10 cellular contexts compared by ENCODE assay signal in the genomic region with DNA sequence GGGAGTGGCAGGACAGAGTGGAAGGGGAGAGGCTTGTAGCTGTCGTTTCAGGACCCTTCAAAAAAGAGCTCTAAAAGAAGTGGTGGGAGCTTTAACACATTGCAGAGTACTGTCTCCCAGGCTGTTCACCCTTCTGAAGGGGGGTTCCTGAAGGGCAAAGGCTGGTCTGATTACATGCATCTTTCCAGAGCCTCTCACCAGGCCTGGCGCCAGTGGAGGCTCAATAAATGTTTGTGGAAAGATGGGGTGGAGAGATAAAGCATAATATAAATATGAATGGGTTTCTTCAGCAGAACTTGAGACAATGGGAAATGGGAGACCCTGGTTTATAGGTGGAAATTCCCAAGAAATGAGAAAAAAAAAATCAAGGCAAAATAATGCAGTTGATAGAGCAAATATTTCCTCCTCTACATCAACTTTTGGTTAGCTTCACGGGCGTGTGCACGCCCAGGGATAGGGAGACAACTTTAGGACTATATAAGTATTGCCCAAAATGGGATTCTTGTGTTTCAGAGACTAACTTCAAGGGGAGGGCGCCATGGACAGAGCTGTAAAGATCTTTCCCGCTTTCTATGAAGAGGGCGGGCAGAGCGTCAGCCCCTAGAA. TPM values are rescaled to one million over a fixed set of nuclear protein-coding genes. Genes with fewer than 3 reads are reported as not detected.
DNase-seq lines count a peak whose midpoint lies in the region; ATAC-seq and TF ChIP-seq lines count a peak whose summit lies in the region.
"Had no signal": no experiment of that assay in that cellular context is flagged by ENCODE, and none has a peak within 500 bp of the region (broad histone marks: within the 10 kb centered on the region; RNA-seq: fewer than 3 reads in every experiment).

No MANE protein-coding gene starts in this region.

- ATAC-seq in WTC11 (no peak), HG02970 (IDR thresholded peaks at IDR 0.05; ENCODE audit: low FRiP score, unreplicated experiment) (no peak), GM19395 (IDR thresholded peaks at IDR 0.05; ENCODE audit: unreplicated experiment) (no peak)

- H3K36me3 Mint-ChIP-seq in activated naive CD4-positive, alpha-beta T cell treated with anti-CD3 and anti-CD28 coated beads for 36 hours (ENCODE audit: low read depth): peaks cover 41% of the 10 kb centered on the region
- peaks cover 36% of the 10 kb centered on the region for H3K36me3 Mint-ChIP-seq in WTC11

- H3K27me3 Mint-ChIP-seq in activated naive CD4-positive, alpha-beta T cell treated with anti-CD3 and anti-CD28 coated beads for 36 hours (ENCODE audit: low read depth): peaks cover 9% of the 10 kb centered on the region
- peaks cover 38% of the 10 kb centered on the region for H3K27me3 Mint-ChIP-seq in WTC11 (ENCODE audit: low read depth)

- no peak for TF ChIP-seq RAD21 in liver (IDR thresholded peaks at IDR 0.05)

- TF ChIP-seq POLR2A in stomach (IDR thresholded peaks at IDR 0.05): no peak

- no peaks in the 10 kb centered on the region for H3K9me3 ChIP-seq in liver (ENCODE audit: control insufficient read depth in 4 of 4, low read length in 3 of 4)
- no peaks in the 10 kb centered on the region for H3K9me3 ChIP-seq in stomach
- H3K9me3 ChIP-seq: gastroesophageal sphincter had no signal

- WGBS in liver: 38% methylated on average over 9 of the region's 9 CpGs
- WGBS in stomach, 5 donors: 28 to 46% (median 37%) methylated on average over 9 of the region's 9 CpGs

- H3K9ac ChIP-seq in liver (ENCODE audit: low read depth in 1 of 2, low read length in 2 of 2): no peak overlapping the region

- DNase-seq in activated naive CD4-positive, alpha-beta T cell treated with anti-CD3 and anti-CD28 coated beads for 36 hours: no peak
- no peak for DNase-seq in activated naive CD4-positive, alpha-beta T cell treated with anti-CD3 and anti-CD28 coated beads, Interleukin-2, amount 50 U/mL, for 16 hours
- DNase-seq in WTC11 (ENCODE audit: low spot score): no peak
- no peak for DNase-seq in stomach
- DNase-seq in C1 segment of cervical spinal cord (lab: John Stamatoyannopoulos, UW): no peak

- no peak for TF ChIP-seq EP300 in stomach (IDR thresholded peaks at IDR 0.05)

- no peak for TF ChIP-seq CTCF in WTC11 (IDR thresholded peaks at IDR 0.05)
- TF ChIP-seq CTCF in liver (IDR thresholded peaks at IDR 0.05; ENCODE audit: low read depth, low read length, missing input control): no peak
- no peak for TF ChIP-seq CTCF in stomach (IDR thresholded peaks at IDR 0.05)

- POLR2A ChIA-PET in WTC11 (lab: Charles Lee): interaction anchor here (0.6 to 1.1 kb wide), 6 partner anchors 8 to 1263 kb away, joined by 3 to 10 read pairs (median 4); no protein-coding TSS in a partner anchor

- intact Hi-C loops in activated naive CD4-positive, alpha-beta T cell treated with anti-CD3 and anti-CD28 coated beads for 36 hours (cut with micrococcal nuclease): loop anchor here (1.0 to 10.0 kb wide), 14 partner anchors 18 to 1764 kb away; a partner anchor contains a TSS
- intact Hi-C loops in stomach (cut with DNase I; ENCODE audit: low total_unique reads): no loop called here

- H3K4me3 ChIP-seq in liver (ENCODE audit: low read depth in 1 of 3, low read length in 3 of 3) (no peak overlapping the region), stomach (peak overlapping the region in 3 of 4 donors; percentile 83 to 99 (median 99))

- H3K27ac Mint-ChIP-seq in activated naive CD4-positive, alpha-beta T cell treated with anti-CD3 and anti-CD28 coated beads for 36 hours: peak overlapping the region; percentile 100
- no peak overlapping the region for H3K27ac Mint-ChIP-seq in WTC11

- peaks cover 8 to 26% (median 12%) of the 10 kb centered on the region in 4 donors for H3K27me3 ChIP-seq in liver (ENCODE audit: control insufficient read depth in 4 of 4, insufficient read depth in 4 of 4, low read length in 3 of 4)
- peaks cover 29 to 51% (median 44%) of the 10 kb centered on the region in 3 donors for H3K27me3 ChIP-seq in stomach

- CTCF ChIA-PET in activated naive CD4-positive, alpha-beta T cell treated with anti-CD3 and anti-CD28 coated beads for 36 hours (lab: Charles Lee): no interaction called here
- CTCF ChIA-PET in WTC11 (lab: Charles Lee): interaction anchor here (0.5 to 6.1 kb wide), 20 partner anchors 8 to 1674 kb away, joined by 3 to 43 read pairs (median 3); no protein-coding TSS in a partner anchor

- H3K36me3 ChIP-seq in liver (ENCODE audit: control insufficient read depth in 4 of 4, insufficient read depth in 3 of 4, low read depth in 1 of 4, low read length in 3 of 4): peaks cover 0 to 10% (median 6%) of the 10 kb centered on the region in 4 donors
- peaks cover 0 to 29% (median 25%) of the 10 kb centered on the region in 4 donors for H3K36me3 ChIP-seq in stomach

- H3K4me1 ChIP-seq in liver (ENCODE audit: control insufficient read depth in 4 of 4, insufficient read depth in 4 of 4, low read length in 3 of 4): peaks cover 7 to 38% (median 35%) of the 10 kb centered on the region in 4 donors
- H3K4me1 ChIP-seq in stomach: peaks cover 22 to 69% (median 59%) of the 10 kb centered on the region in 4 donors

- peaks cover 69% of the 10 kb centered on the region for H3K4me1 Mint-ChIP-seq in activated naive CD4-positive, alpha-beta T cell treated with anti-CD3 and anti-CD28 coated beads for 36 hours (ENCODE audit: low read depth)
- H3K4me1 Mint-ChIP-seq in WTC11: peaks cover 75% of the 10 kb centered on the region

- H3K9me3 Mint-ChIP-seq in activated naive CD4-positive, alpha-beta T cell treated with anti-CD3 and anti-CD28 coated beads for 36 hours: peaks cover 1% of the 10 kb centered on the region
- no peaks in the 10 kb centered on the region for H3K9me3 Mint-ChIP-seq in WTC11

- no peak overlapping the region for H3K27ac ChIP-seq in liver (ENCODE audit: low read depth in 1 of 2, low read length in 2 of 2)
- H3K27ac ChIP-seq in stomach: peak overlapping the region in 1 of 5 donors; percentile 93

- peak overlapping the region; percentile 97 for H3K4me3 Mint-ChIP-seq in activated naive CD4-positive, alpha-beta T cell treated with anti-CD3 and anti-CD28 coated beads for 36 hours
- peak overlapping the region; percentile 99 for H3K4me3 Mint-ChIP-seq in WTC11

TF ChIP-seq in WTC11, 78 proteins besides CTCF, POLR2A, EP300 and RAD21 (continues in another document):
- TF ChIP-seq, protein P1, sequence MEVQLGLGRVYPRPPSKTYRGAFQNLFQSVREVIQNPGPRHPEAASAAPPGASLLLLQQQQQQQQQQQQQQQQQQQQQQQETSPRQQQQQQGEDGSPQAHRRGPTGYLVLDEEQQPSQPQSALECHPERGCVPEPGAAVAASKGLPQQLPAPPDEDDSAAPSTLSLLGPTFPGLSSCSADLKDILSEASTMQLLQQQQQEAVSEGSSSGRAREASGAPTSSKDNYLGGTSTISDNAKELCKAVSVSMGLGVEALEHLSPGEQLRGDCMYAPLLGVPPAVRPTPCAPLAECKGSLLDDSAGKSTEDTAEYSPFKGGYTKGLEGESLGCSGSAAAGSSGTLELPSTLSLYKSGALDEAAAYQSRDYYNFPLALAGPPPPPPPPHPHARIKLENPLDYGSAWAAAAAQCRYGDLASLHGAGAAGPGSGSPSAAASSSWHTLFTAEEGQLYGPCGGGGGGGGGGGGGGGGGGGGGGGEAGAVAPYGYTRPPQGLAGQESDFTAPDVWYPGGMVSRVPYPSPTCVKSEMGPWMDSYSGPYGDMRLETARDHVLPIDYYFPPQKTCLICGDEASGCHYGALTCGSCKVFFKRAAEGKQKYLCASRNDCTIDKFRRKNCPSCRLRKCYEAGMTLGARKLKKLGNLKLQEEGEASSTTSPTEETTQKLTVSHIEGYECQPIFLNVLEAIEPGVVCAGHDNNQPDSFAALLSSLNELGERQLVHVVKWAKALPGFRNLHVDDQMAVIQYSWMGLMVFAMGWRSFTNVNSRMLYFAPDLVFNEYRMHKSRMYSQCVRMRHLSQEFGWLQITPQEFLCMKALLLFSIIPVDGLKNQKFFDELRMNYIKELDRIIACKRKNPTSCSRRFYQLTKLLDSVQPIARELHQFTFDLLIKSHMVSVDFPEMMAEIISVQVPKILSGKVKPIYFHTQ (CRISPR knock-in tag; IDR thresholded peaks at IDR 0.05): no peak
- no peak for TF ChIP-seq TCF7 (CRISPR knock-in tag; IDR thresholded peaks at IDR 0.05; ENCODE audit: low read depth)

TF ChIP-seq in liver, 16 proteins besides CTCF, POLR2A, EP300 and RAD21:
- no peak for TF ChIP-seq EGR1 (IDR thresholded peaks at IDR 0.05; ENCODE audit: low read depth in 2 of 2)
- peak; percentile 5 for TF ChIP-seq NR2F2 (IDR thresholded peaks at IDR 0.05)

RNA-seq across cellular contexts. Expression of a gene that starts 0.6 kb away (rescaled TPM):
- total RNA-seq in activated naive CD4-positive, alpha-beta T cell treated with anti-CD3 and anti-CD28 coated beads for 36 hours: 100 to 1,000 TPM; 293 to 307 TPM
- total RNA-seq in WTC11 (2021) (180 to 192 TPM (median 186 TPM) in 3 replicates), liver (10 to 100 TPM; 53.0 to 90.9 TPM), stomach (100 to 1,000 TPM in 3 of 5 donors, 10 to 100 TPM in 2; 51.3 to 160 (median 117) TPM)
- polyA plus RNA-seq in liver (10 to 100 TPM; 27.1 to 30.3 TPM), stomach (10 to 100 TPM; 33.4 to 45.4 (median 36.4) TPM)

RNA-seq across cellular contexts. Expression of a gene that starts 5.7 kb away (rescaled TPM):
- under 1 TPM; 0.62 to 0.99 TPM for total RNA-seq in activated naive CD4-positive, alpha-beta T cell treated with anti-CD3 and anti-CD28 coated beads for 36 hours
- total RNA-seq in WTC11 (2021): 0.59 to 1.7 TPM (median 1.4 TPM) in 3 replicates
- total RNA-seq in liver: not detected
- not detected for polyA plus RNA-seq in liver
- not detected for total RNA-seq in stomach
- not detected for polyA plus RNA-seq in stomach
- total RNA-seq: gastroesophageal sphincter, myocyte had no signal

RNA-seq across cellular contexts. Expression of a gene that starts 17.8 kb away (rescaled TPM):
- total RNA-seq in activated naive CD4-positive, alpha-beta T cell treated with anti-CD3 and anti-CD28 coated beads for 36 hours: under 1 TPM in 1 of 2 experiments, not detected in 1; 0.32 TPM
- total RNA-seq in WTC11 (2021) (0.23 TPM in 1 of 3 replicates, not detected in the others), liver (not detected), stomach (under 1 TPM in 1 of 5 donors, not detected in 4; 0.37 TPM)
- polyA plus RNA-seq in liver (not detected), stomach (not detected)
- total RNA-seq: myocyte had no signal

Comparison
In these comparisons a context has a peak if more than half of its experiments do, and no peak if none do; other contexts are left out.
1. H3K4me3 ChIP-seq: peak in stomach (3 of 4); none in liver (0 of 3).